In the genomic region with DNA sequence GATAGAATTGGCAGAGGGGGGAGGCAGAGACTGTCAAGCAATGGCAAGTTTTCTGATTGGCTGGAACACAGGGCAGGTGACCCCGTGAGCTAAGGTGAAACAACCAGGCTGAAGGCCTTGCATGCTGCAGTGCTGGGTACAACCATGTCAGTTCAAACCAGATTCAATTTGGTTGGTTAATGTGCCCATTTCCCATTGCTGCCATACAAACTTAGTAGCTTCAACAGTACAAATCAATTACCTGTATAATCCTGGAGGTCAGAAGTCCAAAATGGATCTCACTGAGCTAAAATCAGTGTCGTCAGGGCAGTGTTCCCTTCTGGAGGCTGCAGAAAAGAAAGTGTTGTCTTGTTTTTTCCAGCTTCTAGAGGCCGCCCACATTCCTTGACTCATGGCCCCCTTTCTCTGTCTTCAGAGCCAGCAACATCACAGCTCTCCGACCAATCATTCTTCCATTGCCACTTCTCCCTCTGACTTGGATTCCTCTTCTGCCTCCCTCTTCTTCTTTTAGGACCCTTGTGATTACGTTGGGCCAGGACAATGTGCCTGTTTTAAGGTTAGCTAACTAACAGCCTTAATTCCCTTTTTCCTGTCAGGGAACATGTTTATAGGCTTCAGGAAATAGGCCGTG, we compare ENCODE assay signal across 16 cellular contexts.
DNase-seq lines count a peak whose midpoint lies in the region; ATAC-seq and TF ChIP-seq lines count a peak whose summit lies in the region.
"Had no signal": no experiment of that assay in that cellular context is flagged by ENCODE, and none has a peak within 500 bp of the region (broad histone marks: within the 10 kb centered on the region; RNA-seq: fewer than 3 reads in every experiment).

No MANE protein-coding gene starts in this region.

- H4K91ac ChIP-seq in mesenchymal stem cell (ENCODE audit: low read length) (peak overlapping the region; percentile 75), trophoblast cell (ENCODE audit: low read depth, low read length) (peak overlapping the region; percentile 53)

- H3K79me2 ChIP-seq in trophoblast cell (ENCODE audit: control insufficient read depth, insufficient read depth, low read length, poor library complexity), result no peaks in the 10 kb centered on the region

- H2AK5ac ChIP-seq in mesenchymal stem cell (ENCODE audit: low read length, severe bottlenecking) (no peak overlapping the region), trophoblast cell (ENCODE audit: low read length) (peak overlapping the region; percentile 1)

- peaks cover 4% of the 10 kb centered on the region for H3K36me3 Mint-ChIP-seq in CD4-positive, CD25-positive, alpha-beta regulatory T cell

- H3K27ac Mint-ChIP-seq in CD4-positive, CD25-positive, alpha-beta regulatory T cell, result peak overlapping the region in 2 of 3 donors; percentile 40 to 43

- H3K27ac ChIP-seq in CD4-positive, CD25-positive, alpha-beta regulatory T cell (ENCODE audit: insufficient read depth, low read length, poor library complexity, severe bottlenecking), result no peak overlapping the region
- H3K27ac ChIP-seq in body of pancreas (peak overlapping the region; percentile 87 to 99 (median 96)), mesenchymal stem cell (ENCODE audit: low read length, poor library complexity, severe bottlenecking) (no peak overlapping the region), trophoblast cell (ENCODE audit: low read depth, low read length) (no peak overlapping the region), caudate nucleus (ENCODE audit: low read depth, low read length) (no peak overlapping the region), coronary artery (no peak overlapping the region)

- H3K4me2 ChIP-seq in mesenchymal stem cell (ENCODE audit: low read length, poor library complexity, severe bottlenecking), result no peak overlapping the region
- H3K4me2 ChIP-seq in trophoblast cell (ENCODE audit: low read length), result no peak overlapping the region

- H3K4me1 ChIP-seq in CD4-positive, CD25-positive, alpha-beta regulatory T cell (ENCODE audit: control insufficient read depth, insufficient read depth, low read length, poor library complexity, severe bottlenecking), result no peaks in the 10 kb centered on the region
- H3K4me1 ChIP-seq in body of pancreas, result peaks cover 63% of the 10 kb centered on the region
- H3K4me1 ChIP-seq in mesenchymal stem cell (ENCODE audit: control insufficient read depth, insufficient read depth, low read depth, low read length), result peaks cover 7% of the 10 kb centered on the region
- H3K4me1 ChIP-seq in trophoblast cell (ENCODE audit: control insufficient read depth in 1 of 2, insufficient read depth in 2 of 2, low read length in 2 of 2), result peaks cover 22 to 27% of the 10 kb centered on the region in 2 experiments

- H3K4me3 Mint-ChIP-seq in CD4-positive, CD25-positive, alpha-beta regulatory T cell, result no peak overlapping the region

- H3K18ac ChIP-seq in mesenchymal stem cell (ENCODE audit: low read depth in 1 of 2, low read length in 2 of 2), result peak overlapping the region in 1 of 2 experiments; percentile 5
- H3K18ac ChIP-seq in trophoblast cell (ENCODE audit: low read length), result no peak overlapping the region

- H4K8ac ChIP-seq in mesenchymal stem cell (ENCODE audit: low read length) (peak overlapping the region; percentile 23), trophoblast cell (ENCODE audit: low read depth, low read length) (no peak overlapping the region)

- peaks cover 0 to 3% (median 0%) of the 10 kb centered on the region in 7 donors for H3K9me3 Mint-ChIP-seq in CD4-positive, CD25-positive, alpha-beta regulatory T cell

- H3K27me3 ChIP-seq in CD4-positive, CD25-positive, alpha-beta regulatory T cell (ENCODE audit: control insufficient read depth, insufficient read depth, low read length), result no peaks in the 10 kb centered on the region
- H3K27me3 ChIP-seq in body of pancreas, result no peaks in the 10 kb centered on the region
- no peaks in the 10 kb centered on the region for H3K27me3 ChIP-seq in mesenchymal stem cell (ENCODE audit: control insufficient read depth in 1 of 2, insufficient read depth in 1 of 2, low read length in 2 of 2)
- H3K27me3 ChIP-seq in trophoblast cell (ENCODE audit: insufficient read depth, low read length), result no peaks in the 10 kb centered on the region
- H3K27me3 ChIP-seq: MG63 had no signal

- H3K9ac ChIP-seq in mesenchymal stem cell (ENCODE audit: low read length) (no peak overlapping the region), trophoblast cell (ENCODE audit: low read length) (no peak overlapping the region)

- TF ChIP-seq POLR2A in body of pancreas (IDR thresholded peaks at IDR 0.05) (no peak), lower leg skin (IDR thresholded peaks at IDR 0.05) (no peak)

- peaks cover 0 to 6% (median 3%) of the 10 kb centered on the region in 4 donors for H3K4me1 Mint-ChIP-seq in CD4-positive, CD25-positive, alpha-beta regulatory T cell

- no peak for DNase-seq in CD4-positive, CD25-positive, alpha-beta regulatory T cell
- DNase-seq in body of pancreas (no peak), mesenchymal stem cell (no peak), trophoblast cell (no peak), caudate nucleus (lab: John Stamatoyannopoulos, UW) (no peak), lower leg skin (ENCODE audit: low spot score in 2 of 2) (no peak), coronary artery (ENCODE audit: low spot score) (no peak)
- DNase-seq: DMS153, GOT3, MG63, NCI-H1092, NCI-H146, NCI-H2081 treated with DMSO at 0.1 percent for 48 hours, NCI-H510A treated with DMSO at 0.1 percent for 48 hours, NCI-H82, PC-3 had no signal

- H2BK15ac ChIP-seq in mesenchymal stem cell (ENCODE audit: low read depth, poor library complexity, severe bottlenecking), result no peak overlapping the region

- H3K36me3 ChIP-seq in CD4-positive, CD25-positive, alpha-beta regulatory T cell (ENCODE audit: control insufficient read depth, insufficient read depth, low read length), result no peaks in the 10 kb centered on the region
- H3K36me3 ChIP-seq in body of pancreas (replicated peaks in 1 of 2; ENCODE audit: insufficient read depth in 1 of 2, low read depth in 2 of 2) (no peaks in the 10 kb centered on the region), mesenchymal stem cell (ENCODE audit: control insufficient read depth in 1 of 2, insufficient read depth in 2 of 2, low read depth in 1 of 2, low read length in 2 of 2) (no peaks in the 10 kb centered on the region), trophoblast cell (ENCODE audit: control insufficient read depth in 1 of 2, insufficient read depth in 2 of 2, low read length in 2 of 2) (no peaks in the 10 kb centered on the region)
- H3K36me3 ChIP-seq: MG63 had no signal

- intact Hi-C loops in body of pancreas (cut with DNase I) (no loop called here), lower leg skin (cut with DNase I; ENCODE audit: low total_unique reads) (no loop called here)

- H3K79me1 ChIP-seq in mesenchymal stem cell (replicated peaks; ENCODE audit: low read length, poor library complexity, severe bottlenecking) (no peaks in the 10 kb centered on the region), trophoblast cell (ENCODE audit: low read length) (peaks cover 38% of the 10 kb centered on the region)

- H3K9me3 ChIP-seq in CD4-positive, CD25-positive, alpha-beta regulatory T cell (ENCODE audit: control insufficient read depth in 2 of 2, low read length in 2 of 2), result no peaks in the 10 kb centered on the region
- H3K9me3 ChIP-seq in body of pancreas, result no peaks in the 10 kb centered on the region
- peaks cover 9% of the 10 kb centered on the region for H3K9me3 ChIP-seq in mesenchymal stem cell (ENCODE audit: control insufficient read depth, low read length)
- peaks cover 1% of the 10 kb centered on the region for H3K9me3 ChIP-seq in trophoblast cell (ENCODE audit: insufficient read depth, low read depth, low read length)
- H3K9me3 ChIP-seq: MG63 had no signal

- H3K27me3 Mint-ChIP-seq in CD4-positive, CD25-positive, alpha-beta regulatory T cell, result no peaks in the 10 kb centered on the region

- H2AFZ ChIP-seq in mesenchymal stem cell (ENCODE audit: low read depth, low read length) (no peak overlapping the region), trophoblast cell (ENCODE audit: insufficient read depth, low read length, poor library complexity) (no peak overlapping the region)

- no peak for ATAC-seq in CD4-positive, CD25-positive, alpha-beta regulatory T cell (ENCODE audit: low read depth in 2 of 2)
- no peak for ATAC-seq in body of pancreas
- ATAC-seq: PC-3 had no signal

- H3K23ac ChIP-seq in mesenchymal stem cell (ENCODE audit: low read length in 2 of 2), result no peak overlapping the region
- H3K23ac ChIP-seq in trophoblast cell (ENCODE audit: low read length), result no peak overlapping the region

- H3K4me3 ChIP-seq in CD4-positive, CD25-positive, alpha-beta regulatory T cell (ENCODE audit: low read depth, low read length), result no peak overlapping the region
- no peak overlapping the region for H3K4me3 ChIP-seq in body of pancreas
- H3K4me3 ChIP-seq in mesenchymal stem cell (ENCODE audit: insufficient read depth in 1 of 2, low read depth in 1 of 2, low read length in 2 of 2), result no peak overlapping the region
- H3K4me3 ChIP-seq in trophoblast cell (ENCODE audit: low read depth, low read length), result no peak overlapping the region
- no peak overlapping the region for H3K4me3 ChIP-seq in lower leg skin (ENCODE audit: low read depth, poor library complexity, severe bottlenecking)
- H3K4me3 ChIP-seq in coronary artery, result no peak overlapping the region
- H3K4me3 ChIP-seq: MG63 had no signal

- TF ChIP-seq CTCF in body of pancreas (IDR thresholded peaks at IDR 0.05), result no peak
- no peak for TF ChIP-seq CTCF in lower leg skin (IDR thresholded peaks at IDR 0.05)
- no peak for TF ChIP-seq CTCF in coronary artery (IDR thresholded peaks at IDR 0.05)

- no peak overlapping the region for H4K12ac ChIP-seq in trophoblast cell (ENCODE audit: low read depth, low read length)

- no peak overlapping the region for H2BK5ac ChIP-seq in mesenchymal stem cell (ENCODE audit: low read depth, low read length, poor library complexity, severe bottlenecking)
- no peak overlapping the region for H2BK5ac ChIP-seq in trophoblast cell (ENCODE audit: low read depth, low read length, poor library complexity)

- WGBS in body of pancreas, 2 donors, result 90 to 99% methylated on average over 6 of the region's 6 CpGs
- WGBS in mesenchymal stem cell, result 96% methylated on average over 5 of the region's 6 CpGs
- WGBS in trophoblast cell (ENCODE audit: extremely low coverage, insufficient coverage, insufficient read length), result no CpG with 5 or more reads among the region's 6 CpGs
- 96 to 98% methylated on average over 6 of the region's 6 CpGs for WGBS in lower leg skin, 2 donors

- peak overlapping the region; percentile 24 to 25 for H3K4ac ChIP-seq in mesenchymal stem cell (ENCODE audit: low read depth in 1 of 2, low read length in 2 of 2)
- H3K4ac ChIP-seq in trophoblast cell (ENCODE audit: low read depth, low read length), result no peak overlapping the region

- no peak overlapping the region for H2BK12ac ChIP-seq in mesenchymal stem cell (ENCODE audit: low read length in 2 of 2)
- H2BK12ac ChIP-seq in trophoblast cell (ENCODE audit: low read length), result peak overlapping the region; percentile 5

- no peak overlapping the region for H3K14ac ChIP-seq in mesenchymal stem cell (ENCODE audit: low read length in 2 of 2)
- H3K14ac ChIP-seq in trophoblast cell (ENCODE audit: low read length), result no peak overlapping the region

- H2BK120ac ChIP-seq in mesenchymal stem cell (ENCODE audit: low read depth, low read length) (no peak overlapping the region), trophoblast cell (ENCODE audit: insufficient read depth, low read length, poor library complexity) (peak overlapping the region; percentile 4)

Comparison
In these comparisons a context has a peak if more than half of its experiments do, and no peak if none do; other contexts are left out.
1. H3K27ac ChIP-seq: peak in body of pancreas (4 of 4); none in CD4-positive, CD25-positive, alpha-beta regulatory T cell (single experiment), mesenchymal stem cell (single experiment), trophoblast cell (single experiment), caudate nucleus (single experiment) and coronary artery (0 of 2).